In genomic region chr6:137217801-137218472, GRCh38 we compare ENCODE assay signal across 9 cellular contexts. TPM values are rescaled to one million over a fixed set of nuclear protein-coding genes. Genes with fewer than 3 reads are reported as not detected.
A peak's percentile ranks its signal among the peaks of the same experiment; 100 is the strongest.
DNase-seq lines count a peak whose midpoint lies in the region; ATAC-seq lines count a peak whose summit lies in the region.
"Had no signal": no experiment of that assay in that cellular context is flagged by ENCODE, and none has a peak within 500 bp of the region (broad histone marks: within the 10 kb centered on the region; RNA-seq: fewer than 3 reads in every experiment).

No MANE protein-coding gene starts in this region.

- DNase-seq in NCI-H82 (lab: John Stamatoyannopoulos, UW) (peak; percentile 11), NCI-H82 treated with DMSO at 0.1 percent for 48 hours (lab: John Stamatoyannopoulos, UW; ENCODE audit: unreplicated experiment) (no peak), NOMO-1 treated with dmso at 0.1 percent for 144 hours (lab: John Stamatoyannopoulos, UW; ENCODE audit: unreplicated experiment) (peak; percentile 83), caudate nucleus (lab: John Stamatoyannopoulos, UW) (no peak), left lobe of liver (ENCODE audit: low spot score) (peak; percentile 68), substantia nigra (lab: John Stamatoyannopoulos, UW) (peak in 5 of 49 donors; percentile 10 to 33 (median 12))

- ATAC-seq in left lobe of liver: peak; percentile 57
- ATAC-seq in HG03175 (IDR thresholded peaks at IDR 0.05; ENCODE audit: unreplicated experiment): no peak
- no peak for ATAC-seq in GM18873 (IDR thresholded peaks at IDR 0.05; ENCODE audit: low FRiP score, unreplicated experiment)

- H3K27ac ChIP-seq in caudate nucleus (ENCODE audit: low read depth, low read length) (peak overlapping the region; percentile 98), substantia nigra (ENCODE audit: low read depth, low read length, poor library complexity, severe bottlenecking) (peak overlapping the region; percentile 94)

RNA-seq across cellular contexts. Expression of gene IFNGR1, which starts 1.2 kb away (rescaled TPM):
- total RNA-seq in left lobe of liver: 23.0 TPM

RNA-seq across cellular contexts. Expression of gene IL22RA2, which starts 44.5 kb away (rescaled TPM):
- total RNA-seq in left lobe of liver: not detected
- total RNA-seq: Daoy had no signal

Comparison
In these comparisons a context has a peak if more than half of its experiments do, and no peak if none do; other contexts are left out.
1. DNase-seq: peak in NCI-H82 (single experiment), NOMO-1 treated with dmso at 0.1 percent for 144 hours (single experiment) and left lobe of liver (single experiment); none in NCI-H82 treated with DMSO at 0.1 percent for 48 hours (single experiment) and caudate nucleus (0 of 61).